Comparison of ENCODE assay signal across 8 cellular contexts in genomic region chr20:41693136-41693979, GRCh38.
DNase-seq lines count a peak whose midpoint lies in the region; TF ChIP-seq lines count a peak whose summit lies in the region.

No MANE protein-coding gene starts in this region.

- no peaks in the 10 kb centered on the region for H3K36me3 Mint-ChIP-seq in activated naive CD4-positive, alpha-beta T cell treated with anti-CD3 and anti-CD28 coated beads for 36 hours (ENCODE audit: low read depth)

- H3K27me3 ChIP-seq in HAP-1 (ENCODE audit: low read depth) (no peaks in the 10 kb centered on the region), MG63 (no peaks in the 10 kb centered on the region; the same call in 1 of the 2 replicates), suprapubic skin (no peaks in the 10 kb centered on the region)

- peaks cover 2% of the 10 kb centered on the region for H3K27me3 Mint-ChIP-seq in activated naive CD4-positive, alpha-beta T cell treated with anti-CD3 and anti-CD28 coated beads for 36 hours (ENCODE audit: low read depth)

- H3K4me1 ChIP-seq in HAP-1 (peaks cover 3% of the 10 kb centered on the region; the same call in 1 of the 2 replicates), suprapubic skin (peaks cover 15% of the 10 kb centered on the region)

- DNase-seq in GF-D8 (lab: John Stamatoyannopoulos, UW): peak; percentile 58
- peak; percentile 85 for DNase-seq in HAP-1 (ENCODE audit: low spot score in 2 of 2)
- DNase-seq in MG63: peak; percentile 79
- DNase-seq in SIG-M5 treated with dmso at 0.1 percent for 504 hours (lab: John Stamatoyannopoulos, UW; ENCODE audit: unreplicated experiment): peak; percentile 93
- peak; percentile 86 for DNase-seq in activated naive CD4-positive, alpha-beta T cell treated with anti-CD3 and anti-CD28 coated beads for 36 hours
- peak; percentile 75 for DNase-seq in glomerular endothelial cell (ENCODE audit: extremely low read depth, low read depth, low spot score)
- peak; percentile 20 to 92 (median 78) for DNase-seq in nucleus accumbens (lab: John Stamatoyannopoulos, UW)
- peak; percentile 85 to 90 for DNase-seq in suprapubic skin (ENCODE audit: low spot score in 2 of 2)

- no peaks in the 10 kb centered on the region for H3K36me3 ChIP-seq in HAP-1 (replicated peaks)
- H3K36me3 ChIP-seq in MG63: no peaks in the 10 kb centered on the region
- H3K36me3 ChIP-seq in suprapubic skin: no peaks in the 10 kb centered on the region

- H3K27ac Mint-ChIP-seq in activated naive CD4-positive, alpha-beta T cell treated with anti-CD3 and anti-CD28 coated beads for 36 hours: peak overlapping the region; percentile 91

- H3K4me3 ChIP-seq in HAP-1: peak overlapping the region; percentile 55
- peak overlapping the region; percentile 76 for H3K4me3 ChIP-seq in MG63
- H3K4me3 ChIP-seq in suprapubic skin: peak overlapping the region; percentile 64

- H3K9me3 ChIP-seq in HAP-1 (no peaks in the 10 kb centered on the region), MG63 (no peaks in the 10 kb centered on the region), suprapubic skin (no peaks in the 10 kb centered on the region)

- in situ Hi-C loops in HAP-1 (cut with MboI; ENCODE audit: low sequenced_read_pairs): no loop called here

- H3K4me3 Mint-ChIP-seq in activated naive CD4-positive, alpha-beta T cell treated with anti-CD3 and anti-CD28 coated beads for 36 hours: peak overlapping the region; percentile 85

- WGBS in suprapubic skin: under 1% methylated on average over 30 of the region's 33 CpGs

- CTCF ChIA-PET in activated naive CD4-positive, alpha-beta T cell treated with anti-CD3 and anti-CD28 coated beads for 36 hours (lab: Charles Lee): interaction anchor here (0.7 to 1.0 kb wide), 3 partner anchors 19 to 702 kb away, joined by 3 to 4 read pairs (median 3); no protein-coding TSS in a partner anchor

- intact Hi-C loops in activated naive CD4-positive, alpha-beta T cell treated with anti-CD3 and anti-CD28 coated beads for 36 hours (cut with micrococcal nuclease): loop anchor here (1.0 to 10.0 kb wide), 6 partner anchors 75 to 1764 kb away; partner anchors contain the start of genes CHD6, LPIN3, PLCG1 and SRSF6

- peak overlapping the region; percentile 83 for H3K27ac ChIP-seq in suprapubic skin

- peak in 1 of 2 donors; percentile 28 for TF ChIP-seq CTCF in suprapubic skin (IDR thresholded peaks at IDR 0.05)

- TF ChIP-seq EP300 in suprapubic skin (IDR thresholded peaks at IDR 0.05): no peak

- no peaks in the 10 kb centered on the region for H3K9me3 Mint-ChIP-seq in activated naive CD4-positive, alpha-beta T cell treated with anti-CD3 and anti-CD28 coated beads for 36 hours

- peaks cover 16% of the 10 kb centered on the region for H3K4me1 Mint-ChIP-seq in activated naive CD4-positive, alpha-beta T cell treated with anti-CD3 and anti-CD28 coated beads for 36 hours (ENCODE audit: low read depth)

- TF ChIP-seq POLR2A in suprapubic skin (IDR thresholded peaks at IDR 0.05): no peak

Comparison
In these comparisons a context has a peak if more than half of its experiments do, and no peak if none do; other contexts are left out.
1. Peak in every context shown above with its lines: DNase-seq, H3K4me3 ChIP-seq and H3K27ac ChIP-seq.